8 cellular contexts compared by ENCODE assay signal in the genomic region with DNA sequence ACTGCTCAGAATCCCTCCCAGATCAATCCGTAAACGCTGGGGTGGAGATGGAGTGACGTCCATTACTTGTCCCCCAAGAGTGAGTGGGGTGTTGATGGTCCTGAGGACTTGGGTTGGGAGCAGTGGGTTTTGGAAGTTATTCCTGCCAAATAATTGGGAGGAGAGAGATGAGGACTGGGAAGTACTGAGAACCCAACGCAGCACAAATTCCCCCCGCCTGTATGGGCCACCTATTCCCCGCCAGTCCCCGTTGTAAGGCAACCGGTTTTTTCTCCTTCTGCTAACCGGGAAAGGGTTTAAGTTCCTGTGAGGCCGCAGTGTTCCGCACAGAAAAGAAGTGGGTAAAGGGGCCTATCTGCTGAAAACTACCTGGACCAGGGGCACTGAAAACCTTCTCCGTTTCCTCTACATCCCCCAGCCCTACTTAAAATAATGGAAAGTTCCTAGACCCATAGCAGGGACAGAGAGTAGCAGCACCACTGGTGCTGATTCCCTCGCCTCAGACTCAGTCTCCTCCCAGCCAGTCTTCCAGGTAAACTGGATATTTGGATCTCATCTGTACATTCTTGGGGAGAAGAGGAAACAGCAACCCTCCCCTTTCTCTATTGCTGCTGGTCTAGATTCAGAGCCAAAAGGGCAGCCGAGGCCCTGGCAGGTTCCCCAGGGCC. TPM values are rescaled to one million over a fixed set of nuclear protein-coding genes. Genes with fewer than 3 reads are reported as not detected.
A peak's percentile ranks its signal among the peaks of the same experiment; 100 is the strongest.
DNase-seq lines count a peak whose midpoint lies in the region; ATAC-seq and TF ChIP-seq lines count a peak whose summit lies in the region.

No MANE protein-coding gene starts in this region.

- H3K4me3 ChIP-seq in DOHH2 (ENCODE audit: low read length) (no peak overlapping the region), heart right ventricle (peak overlapping the region; percentile 70 to 99 (median 82)), retinal pigment epithelial cell (ENCODE audit: low read length) (peak overlapping the region; percentile 89)

- no peak for ATAC-seq in activated T-helper 17 cell treated with anti-CD3 and anti-CD28 coated beads, Interleukin-2, amount 50 U/mL, for 72 hours (replicated peaks)
- peak in 7 of 8 donors; percentile 1 to 34 (median 17) for ATAC-seq in heart right ventricle

- no peaks in the 10 kb centered on the region for H3K36me3 ChIP-seq in DOHH2 (ENCODE audit: control insufficient read depth, low read length)
- peaks cover 0 to 16% (median 0%) of the 10 kb centered on the region in 9 donors for H3K36me3 ChIP-seq in heart right ventricle

- H3K9me3 ChIP-seq in DOHH2 (ENCODE audit: control insufficient read depth, insufficient read depth, low read length): no peaks in the 10 kb centered on the region
- H3K9me3 ChIP-seq in heart right ventricle: no peaks in the 10 kb centered on the region

- H3K4me1 ChIP-seq in DOHH2 (ENCODE audit: control insufficient read depth, low read length) (peaks cover 23% of the 10 kb centered on the region), heart right ventricle (peaks cover 13 to 49% (median 43%) of the 10 kb centered on the region in 9 donors)

- H3K79me2 ChIP-seq in DOHH2 (ENCODE audit: control insufficient read depth, low read length): no peaks in the 10 kb centered on the region

- peaks cover 2% of the 10 kb centered on the region; the same call in 1 of the 2 replicates for H3F3A ChIP-seq in DOHH2 (ENCODE audit: control insufficient read depth, insufficient read depth)

- H3K27ac ChIP-seq in DOHH2 (ENCODE audit: low read depth, low read length) (no peak overlapping the region), heart right ventricle (peak overlapping the region; percentile 50 to 95 (median 87))

- H3K27ac Mint-ChIP-seq in activated T-helper 17 cell treated with anti-CD3 and anti-CD28 coated beads, Interleukin-2, amount 50 U/mL, for 72 hours: no peak overlapping the region
- no peak overlapping the region for H3K27ac Mint-ChIP-seq in activated T-helper 1 cell treated with anti-CD3 and anti-CD28 coated beads, Interleukin-12 subunit alpha, Interleukin-12 subunit beta, Interleukin-2, Interleukin-4 antibody, amounts not matched to agents 30 ng/mL and 10 ng/mL and 1 ng/mL, durations not matched to agents 14 hours and 24 hours and 36 hours

- intact Hi-C loops in heart right ventricle (cut with DNase I): no loop called here
- intact Hi-C loops in activated T-helper 1 cell treated with anti-CD3 and anti-CD28 coated beads, Interleukin-12 subunit alpha, Interleukin-12 subunit beta, Interleukin-2, Interleukin-4 antibody, amounts not matched to agents 30 ng/mL and 10 ng/mL and 1 ng/mL, durations not matched to agents 14 hours and 24 hours and 36 hours (cut with micrococcal nuclease): no loop called here

- peaks cover 13% of the 10 kb centered on the region for H3K27me3 ChIP-seq in DOHH2 (ENCODE audit: control insufficient read depth, low read length)
- no peaks in the 10 kb centered on the region for H3K27me3 ChIP-seq in heart right ventricle

- H3K36me3 Mint-ChIP-seq in activated T-helper 17 cell treated with anti-CD3 and anti-CD28 coated beads, Interleukin-2, amount 50 U/mL, for 72 hours (ENCODE audit: low read depth): no peaks in the 10 kb centered on the region
- H3K36me3 Mint-ChIP-seq in activated T-helper 1 cell treated with anti-CD3 and anti-CD28 coated beads, Interleukin-12 subunit alpha, Interleukin-12 subunit beta, Interleukin-2, Interleukin-4 antibody, amounts not matched to agents 30 ng/mL and 10 ng/mL and 1 ng/mL, durations not matched to agents 14 hours and 24 hours and 36 hours (ENCODE audit: low read depth): peaks cover 4% of the 10 kb centered on the region

- no peak for TF ChIP-seq CTCF in DOHH2 (IDR thresholded peaks at IDR 0.05; ENCODE audit: low read depth, low read length, poor library complexity, severe bottlenecking)
- TF ChIP-seq CTCF in heart right ventricle (IDR thresholded peaks at IDR 0.05): no peak
- no peak for TF ChIP-seq CTCF in retinal pigment epithelial cell (conservative IDR thresholded peaks at IDR 0.05; ENCODE audit: low read depth, low read length)

- H3K4me1 Mint-ChIP-seq in activated T-helper 17 cell treated with anti-CD3 and anti-CD28 coated beads, Interleukin-2, amount 50 U/mL, for 72 hours: no peaks in the 10 kb centered on the region
- H3K4me1 Mint-ChIP-seq in activated T-helper 1 cell treated with anti-CD3 and anti-CD28 coated beads, Interleukin-12 subunit alpha, Interleukin-12 subunit beta, Interleukin-2, Interleukin-4 antibody, amounts not matched to agents 30 ng/mL and 10 ng/mL and 1 ng/mL, durations not matched to agents 14 hours and 24 hours and 36 hours (ENCODE audit: low read depth): peaks cover 17% of the 10 kb centered on the region

- peaks cover 3% of the 10 kb centered on the region for H3K27me3 Mint-ChIP-seq in activated T-helper 17 cell treated with anti-CD3 and anti-CD28 coated beads, Interleukin-2, amount 50 U/mL, for 72 hours
- no peaks in the 10 kb centered on the region for H3K27me3 Mint-ChIP-seq in activated T-helper 1 cell treated with anti-CD3 and anti-CD28 coated beads, Interleukin-12 subunit alpha, Interleukin-12 subunit beta, Interleukin-2, Interleukin-4 antibody, amounts not matched to agents 30 ng/mL and 10 ng/mL and 1 ng/mL, durations not matched to agents 14 hours and 24 hours and 36 hours (ENCODE audit: insufficient read depth)

- peak overlapping the region; percentile 71 for H3K4me2 ChIP-seq in DOHH2 (ENCODE audit: low read length)

- peak overlapping the region; percentile 17 for H3K4me3 Mint-ChIP-seq in activated T-helper 17 cell treated with anti-CD3 and anti-CD28 coated beads, Interleukin-2, amount 50 U/mL, for 72 hours
- no peak overlapping the region for H3K4me3 Mint-ChIP-seq in activated T-helper 1 cell treated with anti-CD3 and anti-CD28 coated beads, Interleukin-12 subunit alpha, Interleukin-12 subunit beta, Interleukin-2, Interleukin-4 antibody, amounts not matched to agents 30 ng/mL and 10 ng/mL and 1 ng/mL, durations not matched to agents 14 hours and 24 hours and 36 hours

- no peaks in the 10 kb centered on the region for H3K9me3 Mint-ChIP-seq in activated T-helper 17 cell treated with anti-CD3 and anti-CD28 coated beads, Interleukin-2, amount 50 U/mL, for 72 hours
- no peaks in the 10 kb centered on the region for H3K9me3 Mint-ChIP-seq in activated T-helper 1 cell treated with anti-CD3 and anti-CD28 coated beads, Interleukin-12 subunit alpha, Interleukin-12 subunit beta, Interleukin-2, Interleukin-4 antibody, amounts not matched to agents 30 ng/mL and 10 ng/mL and 1 ng/mL, durations not matched to agents 14 hours and 24 hours and 36 hours

- no peaks in the 10 kb centered on the region for H3K9me2 ChIP-seq in DOHH2 (replicated peaks; ENCODE audit: control insufficient read depth, low read length)

- no peaks in the 10 kb centered on the region for H4K20me1 ChIP-seq in DOHH2 (ENCODE audit: control insufficient read depth, insufficient read depth, low read depth, low read length)

- DNase-seq in heart right ventricle (no peak), retinal pigment epithelial cell (ENCODE audit: low read depth) (no peak), ecto neural progenitor cell (ENCODE audit: low spot score) (no peak), DMS53 (lab: John Stamatoyannopoulos, UW) (no peak)
- DNase-seq in activated T-helper 1 cell treated with anti-CD3 and anti-CD28 coated beads, Interleukin-12 subunit alpha, Interleukin-12 subunit beta, Interleukin-2, Interleukin-4 antibody, amounts not matched to agents 30 ng/mL and 10 ng/mL and 1 ng/mL, durations not matched to agents 14 hours and 24 hours and 36 hours (ENCODE audit: low spot score): no peak
- no peak for DNase-seq in stimulated activated CD4-positive, alpha-beta T cell treated with anti-CD3 and anti-CD28 coated beads, Interleukin-2, amount 100 ng/mL, for 48 hours

- WGBS in heart right ventricle, 2 donors: 12 to 22% methylated on average over 14 of the region's 14 CpGs

RNA-seq across cellular contexts. Expression of a gene that starts 0.7 kb away (rescaled TPM):
- total RNA-seq in activated T-helper 17 cell treated with anti-CD3 and anti-CD28 coated beads, Interleukin-2, amount 50 U/mL, for 72 hours: under 1 TPM in 1 of 2 donors, not detected in 1; 0.24 TPM
- total RNA-seq in heart right ventricle: 10 to 100 TPM in 3 of 10 donors, 1 to 10 TPM in 7; 5.5 to 13.5 (median 8.0) TPM
- polyA plus RNA-seq in heart right ventricle: 1 to 10 TPM; 6.4 to 7.3 TPM
- 0.15 TPM in 1 of 2 replicates, not detected in the other for total RNA-seq in activated T-helper 1 cell treated with anti-CD3 and anti-CD28 coated beads, Interleukin-12 subunit alpha, Interleukin-12 subunit beta, Interleukin-2, Interleukin-4 antibody, amounts not matched to agents 30 ng/mL and 10 ng/mL and 1 ng/mL, durations not matched to agents 14 hours and 24 hours and 36 hours

RNA-seq across cellular contexts. Expression of a gene that starts 5.6 kb away (rescaled TPM):
- 10 to 100 TPM; 36.0 to 40.6 TPM for total RNA-seq in activated T-helper 17 cell treated with anti-CD3 and anti-CD28 coated beads, Interleukin-2, amount 50 U/mL, for 72 hours
- 100 to 1,000 TPM; 125 to 164 (median 147) TPM for total RNA-seq in heart right ventricle
- polyA plus RNA-seq in heart right ventricle: 100 to 1,000 TPM in 1 of 2 donors, 10 to 100 TPM in 1; 74.3 to 132 TPM
- 80.8 and 85.7 TPM in 2 replicates for total RNA-seq in activated T-helper 1 cell treated with anti-CD3 and anti-CD28 coated beads, Interleukin-12 subunit alpha, Interleukin-12 subunit beta, Interleukin-2, Interleukin-4 antibody, amounts not matched to agents 30 ng/mL and 10 ng/mL and 1 ng/mL, durations not matched to agents 14 hours and 24 hours and 36 hours

RNA-seq across cellular contexts. Expression of a gene that starts 27.6 kb away (rescaled TPM):
- total RNA-seq in activated T-helper 17 cell treated with anti-CD3 and anti-CD28 coated beads, Interleukin-2, amount 50 U/mL, for 72 hours: not detected
- total RNA-seq in heart right ventricle: not detected
- not detected for polyA plus RNA-seq in heart right ventricle
- not detected in 2 replicates for total RNA-seq in activated T-helper 1 cell treated with anti-CD3 and anti-CD28 coated beads, Interleukin-12 subunit alpha, Interleukin-12 subunit beta, Interleukin-2, Interleukin-4 antibody, amounts not matched to agents 30 ng/mL and 10 ng/mL and 1 ng/mL, durations not matched to agents 14 hours and 24 hours and 36 hours

RNA-seq across cellular contexts. Expression of a gene that starts 29.0 kb away (rescaled TPM):
- total RNA-seq in activated T-helper 17 cell treated with anti-CD3 and anti-CD28 coated beads, Interleukin-2, amount 50 U/mL, for 72 hours: not detected
- 1 to 10 TPM in 9 of 10 donors, under 1 TPM in 1; 0.80 to 2.3 (median 1.7) TPM for total RNA-seq in heart right ventricle
- polyA plus RNA-seq in heart right ventricle: 1 to 10 TPM; 1.3 to 5.3 TPM
- not detected in 2 replicates for total RNA-seq in activated T-helper 1 cell treated with anti-CD3 and anti-CD28 coated beads, Interleukin-12 subunit alpha, Interleukin-12 subunit beta, Interleukin-2, Interleukin-4 antibody, amounts not matched to agents 30 ng/mL and 10 ng/mL and 1 ng/mL, durations not matched to agents 14 hours and 24 hours and 36 hours

RNA-seq across cellular contexts. Expression of a gene that starts 43.7 kb away (rescaled TPM):
- 10 to 100 TPM; 50.8 to 56.5 TPM for total RNA-seq in activated T-helper 17 cell treated with anti-CD3 and anti-CD28 coated beads, Interleukin-2, amount 50 U/mL, for 72 hours
- 1 to 10 TPM in 3 of 10 donors, under 1 TPM in 6, not detected in 1; 0.42 to 2.8 (median 0.68) TPM for total RNA-seq in heart right ventricle
- 1 to 10 TPM in 1 of 2 donors, under 1 TPM in 1; 0.35 to 1.0 TPM for polyA plus RNA-seq in heart right ventricle
- total RNA-seq in activated T-helper 1 cell treated with anti-CD3 and anti-CD28 coated beads, Interleukin-12 subunit alpha, Interleukin-12 subunit beta, Interleukin-2, Interleukin-4 antibody, amounts not matched to agents 30 ng/mL and 10 ng/mL and 1 ng/mL, durations not matched to agents 14 hours and 24 hours and 36 hours: 49.7 and 50.2 TPM in 2 replicates
